ENCODE assay signal across 28 cellular contexts in genomic region chr10:32371101-32371500, GRCh38. TPM values are rescaled to one million over a fixed set of nuclear protein-coding genes. Genes with fewer than 3 reads are reported as not detected.
A peak's percentile ranks its signal among the peaks of the same experiment; 100 is the strongest.
DNase-seq lines count a peak whose midpoint lies in the region; ATAC-seq and TF ChIP-seq lines count a peak whose summit lies in the region.
"Had no signal": no experiment of that assay in that cellular context is flagged by ENCODE, and none has a peak within 500 bp of the region (broad histone marks: within the 10 kb centered on the region; RNA-seq: fewer than 3 reads in every experiment).

No MANE protein-coding gene starts in this region.

- TF ChIP-seq CTCF in ascending aorta (IDR thresholded peaks at IDR 0.05) (no peak), BE2C (IDR thresholded peaks at IDR 0.05; ENCODE audit: low read depth, low read length) (no peak)

- no peak for DNase-seq in Right ventricle myocardium inferior (ENCODE audit: missing footprints)
- no peak for DNase-seq in cardiac septum (ENCODE audit: low spot score)
- DNase-seq in ascending aorta (ENCODE audit: low spot score in 2 of 2), result no peak
- DNase-seq in right cardiac atrium, result no peak
- DNase-seq in HPDE6-E6E7 (ENCODE audit: extremely low spot score), result no peak
- no peak for DNase-seq in NCI-H524 (lab: John Stamatoyannopoulos, UW)
- DNase-seq in BE2C, result no peak
- DNase-seq in COR-L47 (lab: John Stamatoyannopoulos, UW), result no peak
- DNase-seq: ACHN; activated CD4-positive, alpha-beta T cell treated with anti-CD3 and anti-CD28 coated beads for 4 hours; activated gamma-delta T cell; activated T-cell treated with anti-CD3 and anti-CD28 coated beads, Interleukin-2, amount 50 U/mL, for 4 hours; dermis blood vessel endothelial cell; foreskin fibroblast; GM23248; Kasumi-1; MV-4-11; NCI-H1436; NCI-H2081 treated with DMSO at 0.1 percent for 48 hours; NCI-H345; SIG-M5; stimulated activated naive CD8-positive, alpha-beta T cell treated with anti-CD3 and anti-CD28 coated beads, Interleukin-15, amount 100 ng/mL, for 72 hours; T-helper 9 cell; uterus had no signal

- H3K27ac ChIP-seq in ascending aorta (peak overlapping the region; percentile 32 to 46), right cardiac atrium (ENCODE audit: low read length) (no peak overlapping the region)
- H3K27ac ChIP-seq: GM23248, parathyroid adenoma, VCaP had no signal

- H3K36me3 ChIP-seq in ascending aorta (no peaks in the 10 kb centered on the region), BE2C (no peaks in the 10 kb centered on the region)
- H3K36me3 ChIP-seq: esophagus muscularis mucosa, uterus had no signal

- H3K4me1 ChIP-seq in ascending aorta, result peaks cover 0 to 12% of the 10 kb centered on the region in 2 donors
- H3K4me1 ChIP-seq in right cardiac atrium (ENCODE audit: control insufficient read depth, insufficient read depth, low read length), result peaks cover 2% of the 10 kb centered on the region
- H3K4me1 ChIP-seq in BE2C, result no peaks in the 10 kb centered on the region
- H3K4me1 ChIP-seq: parathyroid adenoma had no signal

- intact Hi-C loops in Right ventricle myocardium inferior (cut with DNase I) (loop anchor here (2.0 kb wide), 1 partner anchor 24 kb away; the partner anchor contains the start of gene EPC1), cardiac septum (cut with DNase I) (loop anchor here (10.0 kb wide), 1 partner anchor 316 kb away; the partner anchor contains the start of gene KIF5B), ascending aorta (cut with DNase I) (no loop called here), right cardiac atrium (cut with DNase I) (no loop called here)

- H3K4me3 ChIP-seq in ascending aorta (no peak overlapping the region), right cardiac atrium (ENCODE audit: low read length) (no peak overlapping the region), BE2C (ENCODE audit: low read depth, low read length) (no peak overlapping the region)
- H3K4me3 ChIP-seq: esophagus muscularis mucosa, GM23248, uterus had no signal

- H3K27me3 ChIP-seq in ascending aorta, result no peaks in the 10 kb centered on the region
- no peaks in the 10 kb centered on the region for H3K27me3 ChIP-seq in right cardiac atrium (ENCODE audit: control insufficient read depth, insufficient read depth)
- H3K27me3 ChIP-seq in BE2C, result no peaks in the 10 kb centered on the region
- H3K27me3 ChIP-seq: esophagus muscularis mucosa, uterus had no signal

- ATAC-seq in Right ventricle myocardium inferior (peak; percentile 72), right cardiac atrium (peak; percentile 55 to 64)
- ATAC-seq: activated T-cell treated with anti-CD3 and anti-CD28 coated beads, Interleukin-2, amount 50 U/mL, for 4 hours; Panc1; stimulated activated naive CD8-positive, alpha-beta T cell treated with anti-CD3 and anti-CD28 coated beads, Interleukin-15, amount 100 ng/mL, for 72 hours had no signal

- WGBS in right cardiac atrium, result 46% methylated on average over 1 of the region's 1 CpG

- H3K9me3 ChIP-seq in ascending aorta (no peaks in the 10 kb centered on the region), right cardiac atrium (ENCODE audit: control insufficient read depth, low read length) (no peaks in the 10 kb centered on the region), BE2C (no peaks in the 10 kb centered on the region; the same call in 1 of the 2 replicates)
- H3K9me3 ChIP-seq: esophagus muscularis mucosa, uterus had no signal

RNA-seq across cellular contexts. Expression of gene EPC1, which starts 24.1 kb away (rescaled TPM):
- total RNA-seq in Right ventricle myocardium inferior (18.0 TPM), cardiac septum (27.1 TPM), ascending aorta (31.4 TPM), right cardiac atrium (10 to 100 TPM; 21.9 to 24.6 (median 23.8) TPM)
- polyA plus RNA-seq in right cardiac atrium, result 11.5 TPM
- polyA plus RNA-seq in BE2C (2012; ENCODE audit: insufficient read depth, insufficient read length, low read depth), result 43.5 TPM

Comparison
In these comparisons a context has a peak if more than half of its experiments do, and no peak if none do; other contexts are left out.
1. intact Hi-C loops: an anchor here in Right ventricle myocardium inferior (2.0 kb wide) and cardiac septum (10.0 kb wide); none called in ascending aorta and right cardiac atrium.